In the genomic region with DNA sequence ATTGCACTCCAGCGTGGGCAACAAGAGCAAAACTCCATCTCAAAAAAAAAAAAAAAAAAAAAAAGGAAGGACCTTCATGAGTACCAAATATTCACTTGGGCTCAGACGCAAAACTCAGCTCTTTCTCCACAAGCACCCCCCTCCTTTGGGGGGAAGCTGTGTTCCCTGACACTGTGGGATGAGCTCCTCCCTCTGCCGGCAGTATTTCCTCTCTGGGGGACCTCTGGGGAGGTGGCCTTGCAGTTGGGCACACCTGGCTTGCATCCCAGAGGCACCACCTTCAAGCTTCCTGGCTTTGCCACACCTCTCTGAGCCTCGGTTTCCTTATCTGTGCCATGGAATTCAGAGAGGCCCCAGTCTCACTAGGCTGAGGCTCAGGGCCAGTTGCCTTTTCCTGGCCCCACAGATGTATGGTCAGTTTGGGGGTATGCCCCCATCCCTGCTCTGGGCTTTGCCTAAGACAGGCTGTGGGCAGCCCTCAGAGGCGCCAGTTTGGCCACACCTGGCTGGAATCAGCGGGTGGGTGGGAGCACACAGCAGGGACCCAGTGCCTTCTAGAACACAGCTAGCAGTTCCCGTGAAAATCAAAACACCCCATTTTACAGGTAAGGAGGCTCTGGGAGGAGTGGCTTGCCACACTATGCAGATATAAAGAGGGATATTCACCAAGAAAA, we compare ENCODE assay signal across 9 cellular contexts.
A peak's percentile ranks its signal among the peaks of the same experiment; 100 is the strongest.
DNase-seq lines count a peak whose midpoint lies in the region; ATAC-seq and TF ChIP-seq lines count a peak whose summit lies in the region.
"Had no signal": no experiment of that assay in that cellular context is flagged by ENCODE, and none has a peak within 500 bp of the region (broad histone marks: within the 10 kb centered on the region; RNA-seq: fewer than 3 reads in every experiment).

No MANE protein-coding gene starts in this region.

- peaks cover 37% of the 10 kb centered on the region for H3F3A ChIP-seq in PC-9 (ENCODE audit: insufficient read depth, low read depth)

- POLR2A ChIA-PET in A673 (lab: Charles Lee; ENCODE audit: low non-redundant PET) = no interaction called here
- POLR2A ChIA-PET in PC-9 (lab: Charles Lee; ENCODE audit: unreplicated experiment) = interaction anchor here (0.5 to 2.0 kb wide), 6 partner anchors 52 to 1884 kb away, joined by 3 to 20 read pairs (median 6); partner anchors contain the start of genes IER5L and LRSAM1

- peaks cover 53% of the 10 kb centered on the region for H3K4me1 Mint-ChIP-seq in osteocyte (ENCODE audit: unreplicated experiment)
- H3K4me1 Mint-ChIP-seq in natural killer cell = peaks cover 0 to 17% of the 10 kb centered on the region in 2 donors

- intact Hi-C loops in A673 (cut with micrococcal nuclease; ENCODE audit: unreplicated experiment) = loop anchor here (5.0 to 10.0 kb wide), 2 partner anchors 147 to 191 kb away; no protein-coding TSS in a partner anchor
- intact Hi-C loops in PC-9 (cut with micrococcal nuclease; ENCODE audit: unreplicated experiment) = no loop called here
- intact Hi-C loops in natural killer cell (cut with micrococcal nuclease) = no loop called here

- TF ChIP-seq CTCF in A673 (conservative IDR thresholded peaks at IDR 0.05; ENCODE audit: low read depth, low read length) (no peak), PC-9 (conservative IDR thresholded peaks at IDR 0.05) (no peak), cardiac muscle cell (IDR thresholded peaks at IDR 0.05; ENCODE audit: low read depth, low read length) (no peak), osteocyte (IDR thresholded peaks at IDR 0.05) (no peak), natural killer cell (IDR thresholded peaks at IDR 0.05) (no peak)

- peaks cover 10% of the 10 kb centered on the region for H3K9me3 Mint-ChIP-seq in osteocyte (ENCODE audit: unreplicated experiment)
- no peaks in the 10 kb centered on the region for H3K9me3 Mint-ChIP-seq in natural killer cell

- H3K36me3 Mint-ChIP-seq in osteocyte (ENCODE audit: unreplicated experiment) = no peaks in the 10 kb centered on the region
- peaks cover 5% of the 10 kb centered on the region for H3K36me3 Mint-ChIP-seq in natural killer cell

- ATAC-seq in natural killer cell = no peak

- CTCF ChIA-PET in A673 (lab: Charles Lee) = interaction anchor here (0.7 kb wide), 1 partner anchor 15 kb away, joined by 3 read pairs; no protein-coding TSS in a partner anchor
- CTCF ChIA-PET in PC-9 (lab: Charles Lee) = interaction anchor here (0.7 to 1.3 kb wide), 9 partner anchors 42 to 271 kb away, joined by 3 to 17 read pairs (median 6); no protein-coding TSS in a partner anchor

- H3K27me3 ChIP-seq in A673 (replicated peaks; ENCODE audit: insufficient read depth, low read depth, low read length, poor library complexity) (no peaks in the 10 kb centered on the region), PC-9 (ENCODE audit: insufficient read depth, low read depth) (no peaks in the 10 kb centered on the region), cardiac muscle cell (no peaks in the 10 kb centered on the region)

- H3K27ac Mint-ChIP-seq in osteocyte (ENCODE audit: unreplicated experiment) (peak overlapping the region; percentile 97), natural killer cell (no peak overlapping the region)

- H4K20me1 ChIP-seq in PC-9 (ENCODE audit: insufficient read depth) = no peaks in the 10 kb centered on the region

- H3K9me2 ChIP-seq in PC-9 (ENCODE audit: insufficient read depth) = no peaks in the 10 kb centered on the region

- H3K9me3 ChIP-seq in A673 (ENCODE audit: low read depth, low read length, poor library complexity, severe bottlenecking) (no peaks in the 10 kb centered on the region), PC-9 (ENCODE audit: insufficient read depth, low read depth) (peaks cover 7% of the 10 kb centered on the region), cardiac muscle cell (ENCODE audit: low read depth) (no peaks in the 10 kb centered on the region)

- no peak overlapping the region for H2AFZ ChIP-seq in PC-9

- H3K4me2 ChIP-seq in PC-9 = peak overlapping the region; percentile 72

- no TSS peak for BruUV-seq in A673 (replicated peaks; lab: Mats Ljungman, UMichigan)
- BruUV-seq in PC-9 (replicated peaks; lab: Mats Ljungman, UMichigan) = no TSS peak

- H3K27me3 Mint-ChIP-seq in osteocyte (ENCODE audit: unreplicated experiment) = no peaks in the 10 kb centered on the region
- peaks cover 0 to 15% of the 10 kb centered on the region in 2 donors for H3K27me3 Mint-ChIP-seq in natural killer cell (ENCODE audit: low read depth in 2 of 2)

- H3K4me1 ChIP-seq in A673 (ENCODE audit: insufficient read depth, low read length, poor library complexity, severe bottlenecking) = peaks cover 44% of the 10 kb centered on the region
- peaks cover 45% of the 10 kb centered on the region for H3K4me1 ChIP-seq in PC-9 (replicated peaks; ENCODE audit: insufficient read depth)
- peaks cover 24% of the 10 kb centered on the region for H3K4me1 ChIP-seq in cardiac muscle cell (ENCODE audit: low read depth)

- H3K4me3 ChIP-seq in A673 (ENCODE audit: low read depth, low read length, poor library complexity, severe bottlenecking) = no peak overlapping the region
- H3K4me3 ChIP-seq in PC-9 = no peak overlapping the region
- H3K4me3 ChIP-seq in cardiac muscle cell = no peak overlapping the region

- no peaks in the 10 kb centered on the region for H3K79me2 ChIP-seq in PC-9 (ENCODE audit: low read depth)

- DNase-seq in A673 (ENCODE audit: low spot score) (no peak), PC-9 (peak in 1 of 2 experiments; percentile 43), cardiac muscle cell (ENCODE audit: low read depth in 1 of 2, low spot score in 1 of 2) (peak in 1 of 2 donors; percentile 53), osteocyte (ENCODE audit: extremely low spot score, unreplicated experiment) (no peak), T1000 (lab: John Stamatoyannopoulos, UW) (no peak), NCI-H1105 (lab: John Stamatoyannopoulos, UW) (no peak), natural killer cell (no peak)
- no peak for DNase-seq in activated CD4-positive, alpha-beta T cell treated with anti-CD3 and anti-CD28 coated beads for 4 hours
- DNase-seq: WERI-Rb-1 had no signal

- H3K36me3 ChIP-seq in A673 (ENCODE audit: insufficient read depth, low read length, poor library complexity, severe bottlenecking) = no peaks in the 10 kb centered on the region
- H3K36me3 ChIP-seq in PC-9 (ENCODE audit: low read depth) = no peaks in the 10 kb centered on the region
- H3K36me3 ChIP-seq in cardiac muscle cell = no peaks in the 10 kb centered on the region
- H3K36me3 ChIP-seq: WERI-Rb-1 had no signal

- H3K27ac ChIP-seq in A673 (ENCODE audit: low read depth, low read length, poor library complexity, severe bottlenecking) (peak overlapping the region; percentile 85), PC-9 (peak overlapping the region; percentile 25; the same call in 1 of the 2 replicates), cardiac muscle cell (peak overlapping the region; percentile 93)
- H3K27ac ChIP-seq: WERI-Rb-1 had no signal

- H3K4me3 Mint-ChIP-seq in osteocyte (ENCODE audit: unreplicated experiment) (no peak overlapping the region), natural killer cell (no peak overlapping the region)

Comparison
In these comparisons a context has a peak if more than half of its experiments do, and no peak if none do; other contexts are left out.
1. H3K27ac ChIP-seq: peak in every context shown above with its lines; median percentile 93 in cardiac muscle cell; 85 in A673; 25 in PC-9.